In genomic region chr5:61330341-61330878, GRCh38 we compare ENCODE assay signal across 7 cellular contexts. TPM values are rescaled to one million over a fixed set of nuclear protein-coding genes. Genes with fewer than 3 reads are reported as not detected.
DNase-seq lines count a peak whose midpoint lies in the region; ATAC-seq and TF ChIP-seq lines count a peak whose summit lies in the region.

No MANE protein-coding gene starts in this region.

- H3F3A ChIP-seq in SK-N-SH (replicated peaks; ENCODE audit: insufficient read depth), result peaks cover 12% of the 10 kb centered on the region

- CTCF ChIA-PET in SK-N-SH (lab: Yijun Ruan, JAX), result interaction anchor here (0.8 to 3.3 kb wide), 10 partner anchors 10 to 371 kb away, joined by 3 to 22 read pairs (median 4); no protein-coding TSS in a partner anchor

- peak overlapping the region; percentile 99 for H3K4me2 ChIP-seq in SK-N-SH

- no peak for TF ChIP-seq EP300 in SK-N-SH (IDR thresholded peaks at IDR 0.05; ENCODE audit: borderline replicate concordance in 1 of 2, low read depth in 1 of 2, low read length in 1 of 2)

- peaks cover 22% of the 10 kb centered on the region for H4K20me1 ChIP-seq in SK-N-SH (ENCODE audit: insufficient read depth)

- peaks cover 26% of the 10 kb centered on the region for H3K79me2 ChIP-seq in SK-N-SH (ENCODE audit: insufficient read depth)

- no peak for ATAC-seq in lower lobe of right lung
- ATAC-seq in thoracic aorta (ENCODE audit: insufficient number of reproducible peaks, low FRiP score, low read depth), result no peak
- ATAC-seq in HG02938 (IDR thresholded peaks at IDR 0.05; ENCODE audit: unreplicated experiment), result no peak

- no peaks in the 10 kb centered on the region for H3K9me2 ChIP-seq in SK-N-SH

- POLR2A ChIA-PET in SK-N-SH (lab: Yijun Ruan, JAX), result interaction anchor here (1.4 to 2.1 kb wide), 2 partner anchors 76 to 167 kb away, joined by 3 to 27 read pairs; partner anchors contain the start of gene SMIM15

- peak overlapping the region; percentile 93 to 95 for H3K4me3 ChIP-seq in SK-N-SH (ENCODE audit: low read depth in 2 of 2, low read length in 1 of 2)
- H3K4me3 ChIP-seq in dorsolateral prefrontal cortex, result peak overlapping the region; percentile 66 to 98 (median 91)
- H3K4me3 ChIP-seq in lower lobe of right lung, result peak overlapping the region; percentile 89
- H3K4me3 ChIP-seq in thoracic aorta, result peak overlapping the region; percentile 98

- H2AFZ ChIP-seq in SK-N-SH (ENCODE audit: low read depth), result peak overlapping the region; percentile 93

- H3K27me3 ChIP-seq in SK-N-SH (ENCODE audit: insufficient read depth) (no peaks in the 10 kb centered on the region), dorsolateral prefrontal cortex (no peaks in the 10 kb centered on the region), lower lobe of right lung (ENCODE audit: low read depth) (no peaks in the 10 kb centered on the region), thoracic aorta (replicated peaks; ENCODE audit: insufficient read depth) (no peaks in the 10 kb centered on the region)

- whole genome bisulfite sequencing in SK-N-SH (ENCODE audit: low lambda C conversion rate), result 4% methylated on average over 18 of the region's 32 CpGs

- intact Hi-C loops in dorsolateral prefrontal cortex (cut with DNase I), result loop anchor here (2.0 to 5.0 kb wide), 12 partner anchors 77 to 487 kb away; partner anchors contain the start of gene SMIM15 (in 2 of the 2)
- intact Hi-C loops in lower lobe of right lung (cut with DNase I), result no loop called here

- peak; percentile 53 for DNase-seq in GDM1 (lab: John Stamatoyannopoulos, UW)
- peak; percentile 53 for DNase-seq in HT1080 (ENCODE audit: low read depth)
- peak; percentile 45 for DNase-seq in SK-N-SH
- DNase-seq in dorsolateral prefrontal cortex, result peak in 5 of 10 donors; percentile 36 to 54 (median 49)
- peak; percentile 56 for DNase-seq in lower lobe of right lung
- DNase-seq in thoracic aorta (ENCODE audit: low spot score), result no peak

- peak overlapping the region; percentile 93 for H3K9ac ChIP-seq in SK-N-SH

- TF ChIP-seq RAD21 in SK-N-SH (IDR thresholded peaks at IDR 0.05; ENCODE audit: low read length), result no peak; the same call in 1 of the 2 replicates

- H3K36me3 ChIP-seq in SK-N-SH (replicated peaks in 1 of 2; ENCODE audit: control insufficient read depth in 1 of 2, insufficient read depth in 2 of 2, low read length in 1 of 2), result no peaks in the 10 kb centered on the region
- no peaks in the 10 kb centered on the region for H3K36me3 ChIP-seq in lower lobe of right lung
- H3K36me3 ChIP-seq in thoracic aorta, result no peaks in the 10 kb centered on the region

- TF ChIP-seq CTCF in SK-N-SH (IDR thresholded peaks at IDR 0.05), result no peak
- TF ChIP-seq CTCF in dorsolateral prefrontal cortex (IDR thresholded peaks at IDR 0.05 in 54 of 56, conservative IDR thresholded peaks at IDR 0.05 in 2 of 56; ENCODE audit: low read depth in 1 of 56, partially characterized antibody in 56 of 56), result no peak
- TF ChIP-seq CTCF in lower lobe of right lung (IDR thresholded peaks at IDR 0.05), result no peak
- no peak for TF ChIP-seq CTCF in thoracic aorta (IDR thresholded peaks at IDR 0.05)

- H3K9me3 ChIP-seq in SK-N-SH (no peaks in the 10 kb centered on the region), lower lobe of right lung (no peaks in the 10 kb centered on the region), thoracic aorta (no peaks in the 10 kb centered on the region)

- H3K27ac ChIP-seq in SK-N-SH (ENCODE audit: low read depth in 2 of 2, low read length in 1 of 2), result peak overlapping the region; percentile 93 to 95
- H3K27ac ChIP-seq in dorsolateral prefrontal cortex, result peak overlapping the region; percentile 63 to 99 (median 96)
- peak overlapping the region; percentile 94 for H3K27ac ChIP-seq in lower lobe of right lung
- peak overlapping the region; percentile 95 to 96 for H3K27ac ChIP-seq in thoracic aorta

- H3K4me1 ChIP-seq in SK-N-SH (ENCODE audit: control insufficient read depth in 1 of 2, insufficient read depth in 2 of 2, low read depth in 1 of 2, low read length in 1 of 2) (peaks cover 17 to 21% of the 10 kb centered on the region in 2 experiments; a peak in 3 of 4 replicates), lower lobe of right lung (peaks cover 30% of the 10 kb centered on the region), thoracic aorta (ENCODE audit: control insufficient read depth in 1 of 2, low read depth in 2 of 2) (peaks cover 10 to 36% of the 10 kb centered on the region in 2 donors)

TF ChIP-seq in SK-N-SH, 30 proteins besides CTCF, POLR2A, EP300 and RAD21:
- peak; percentile 55; the same call in 1 of the 2 replicates for TF ChIP-seq MAX (IDR thresholded peaks at IDR 0.05; ENCODE audit: low read depth)
- TF ChIP-seq JUND (IDR thresholded peaks at IDR 0.05), result no peak
- peak; percentile 3 for TF ChIP-seq MXI1 (IDR thresholded peaks at IDR 0.05; ENCODE audit: low read depth, low read length)
- 0 out of 2 replicates have a peak, but pooled peaks have one; percentile 18 for TF ChIP-seq FOXJ3 (CRISPR knock-in tag; IDR thresholded peaks at IDR 0.05)
- peak; percentile 59; the same call in 1 of the 2 replicates for TF ChIP-seq FOXM1 (IDR thresholded peaks at IDR 0.05; ENCODE audit: low read depth)

RNA-seq across cellular contexts. Expression of gene ZSWIM6, which starts 1.6 kb away (rescaled TPM):
- total RNA-seq in HT1080 (2014; rRNA removed; shearing (Covaris generic)), result 5.2 and 6.8 TPM in 2 replicates
- polyA plus RNA-seq in HT1080 (2015; cell fraction: cytosol; rRNA removed), result 12.1 and 15.3 TPM in 2 replicates
- 44.6 and 48.6 TPM in 2 replicates for polyA plus RNA-seq in HT1080 (2015; cell fraction: nucleus; rRNA removed)
- polyA plus RNA-seq in SK-N-SH (2012; rRNA removed), result 7.4 and 9.8 TPM in 2 replicates
- polyA plus RNA-seq in SK-N-SH (2012; cell fraction: cytosol; rRNA removed), result 5.8 and 6.4 TPM in 2 replicates
- 13.4 and 24.6 TPM in 2 replicates for polyA plus RNA-seq in SK-N-SH (2012; cell fraction: nucleus; rRNA removed)
- total RNA-seq in dorsolateral prefrontal cortex (10 to 100 TPM; 22.5 to 67.2 (median 31.6) TPM), lower lobe of right lung (18.1 TPM), thoracic aorta (10 to 100 TPM; 10.6 to 18.8 TPM)
